Comparison of ENCODE assay signal across 8 cellular contexts in genomic region chr14:24665440-24665991, GRCh38. TPM values are rescaled to one million over a fixed set of nuclear protein-coding genes. Genes with fewer than 3 reads are reported as not detected.
DNase-seq lines count a peak whose midpoint lies in the region; ATAC-seq and TF ChIP-seq lines count a peak whose summit lies in the region.
"Had no signal": no experiment of that assay in that cellular context is flagged by ENCODE, and none has a peak within 500 bp of the region (broad histone marks: within the 10 kb centered on the region; RNA-seq: fewer than 3 reads in every experiment).

No MANE protein-coding gene starts in this region.

- H3K4me3 Mint-ChIP-seq in nephron progenitor cell (no peak overlapping the region), H9 (no peak overlapping the region), GM23338 (no peak overlapping the region)

- peak; percentile 94 for ATAC-seq in GM19025 (IDR thresholded peaks at IDR 0.05; ENCODE audit: low read depth, unreplicated experiment)
- peak; percentile 96 for ATAC-seq in HG02678 (IDR thresholded peaks at IDR 0.05; ENCODE audit: unreplicated experiment)
- ATAC-seq in GM23338 = no peak

- H3K36me3 ChIP-seq in suprapubic skin (no peaks in the 10 kb centered on the region), GM23338 (ENCODE audit: insufficient read depth) (no peaks in the 10 kb centered on the region)

- H2BK5ac ChIP-seq in H9 (ENCODE audit: insufficient read length, low read length) = no peak overlapping the region

- DNase-seq in NOMO-1 treated with DMSO at 0.1 percent for 48 hours (lab: John Stamatoyannopoulos, UW; ENCODE audit: unreplicated experiment) (peak; percentile 78), nephron progenitor cell (no peak), H9 (no peak), suprapubic skin (ENCODE audit: low spot score in 2 of 2) (no peak), GM23338 (ENCODE audit: low spot score) (no peak)

- WGBS in H9 (ENCODE audit: extremely low coverage, insufficient read length, low lambda C conversion rate) = no CpG with 5 or more reads among the region's 4 CpGs
- WGBS in suprapubic skin = 38% methylated on average over 4 of the region's 4 CpGs

- no peaks in the 10 kb centered on the region for H3K9me3 Mint-ChIP-seq in nephron progenitor cell
- peaks cover 0 to 68% of the 10 kb centered on the region in 2 experiments; a peak in 2 of 5 replicates for H3K9me3 Mint-ChIP-seq in H9
- H3K9me3 Mint-ChIP-seq in GM23338 = no peaks in the 10 kb centered on the region

- H4K91ac ChIP-seq in H9 (ENCODE audit: insufficient read length, low read depth, low read length) = no peak overlapping the region

- H3K27me3 ChIP-seq in H9 (ENCODE audit: insufficient read depth, low read length) = no peaks in the 10 kb centered on the region
- H3K27me3 ChIP-seq in suprapubic skin = no peaks in the 10 kb centered on the region
- no peaks in the 10 kb centered on the region for H3K27me3 ChIP-seq in GM23338 (ENCODE audit: insufficient read depth)

- H3K4me2 ChIP-seq in H9 (ENCODE audit: insufficient read depth, insufficient read length, low read length) (no peak overlapping the region), GM23338 (no peak overlapping the region)

- no peak for TF ChIP-seq POLR2A in suprapubic skin (IDR thresholded peaks at IDR 0.05)

- TF ChIP-seq CTCF in nephron progenitor cell (IDR thresholded peaks at IDR 0.05) = no peak
- TF ChIP-seq CTCF in H9 (conservative IDR thresholded peaks at IDR 0.05) = no peak
- no peak for TF ChIP-seq CTCF in suprapubic skin (IDR thresholded peaks at IDR 0.05)
- no peak for TF ChIP-seq CTCF in GM23338 (conservative IDR thresholded peaks at IDR 0.05; ENCODE audit: low read depth in 2 of 2)

- no peaks in the 10 kb centered on the region for H4K20me1 ChIP-seq in H9 (ENCODE audit: control insufficient read depth, insufficient read depth, insufficient read length)
- H4K20me1 ChIP-seq in GM23338 (replicated peaks; ENCODE audit: insufficient read depth) = no peaks in the 10 kb centered on the region

- no peaks in the 10 kb centered on the region for H3F3A ChIP-seq in GM23338 (replicated peaks; ENCODE audit: low read depth)

- H2BK20ac ChIP-seq in H9 (ENCODE audit: low read depth, low read length, poor library complexity, severe bottlenecking) = no peak overlapping the region

- H3K9me2 ChIP-seq in GM23338 (ENCODE audit: insufficient read depth) = peaks cover 12% of the 10 kb centered on the region; the same call in 1 of the 2 replicates

- H3K4me1 Mint-ChIP-seq in nephron progenitor cell (peaks cover 6% of the 10 kb centered on the region), H9 (no peaks in the 10 kb centered on the region), GM23338 (no peaks in the 10 kb centered on the region)

- no peak overlapping the region for H2BK12ac ChIP-seq in H9 (ENCODE audit: insufficient read length, low read depth, low read length)

- H3K14ac ChIP-seq in H9 (ENCODE audit: insufficient read depth, low read length) = no peak overlapping the region

- H3K27ac Mint-ChIP-seq in nephron progenitor cell (peak overlapping the region; percentile 37), H9 (no peak overlapping the region), GM23338 (no peak overlapping the region)

- no peak overlapping the region for H3T11ph ChIP-seq in H9 (ENCODE audit: low read length)

- no peaks in the 10 kb centered on the region for H3K79me2 ChIP-seq in H9 (ENCODE audit: insufficient read depth, low read length)
- no peaks in the 10 kb centered on the region for H3K79me2 ChIP-seq in GM23338 (replicated peaks; ENCODE audit: insufficient read depth)

- no peak overlapping the region for H3K23ac ChIP-seq in H9 (ENCODE audit: insufficient read length, low read depth, low read length)

- H3K18ac ChIP-seq in H9 (ENCODE audit: insufficient read length, low read depth, low read length) = no peak overlapping the region

- no peak overlapping the region for H3K56ac ChIP-seq in H9 (ENCODE audit: insufficient read length, low read depth, low read length)

- H3K9ac ChIP-seq in H9 (ENCODE audit: extremely low read depth, insufficient read length, low read length) = no peak overlapping the region

- no peaks in the 10 kb centered on the region for H3K79me1 ChIP-seq in H9 (ENCODE audit: insufficient read depth, low read depth, low read length, poor library complexity, severe bottlenecking)

- no peak overlapping the region for H2BK120ac ChIP-seq in H9 (ENCODE audit: low read depth, low read length, poor library complexity, severe bottlenecking)

- no peak overlapping the region for H4K8ac ChIP-seq in H9 (replicated peaks; ENCODE audit: insufficient read length, low read depth, low read length)

- H3K4me3 ChIP-seq in suprapubic skin (no peak overlapping the region), GM23338 (no peak overlapping the region)

- H3K27ac ChIP-seq in H9 (ENCODE audit: insufficient read length, low read depth, low read length) (no peak overlapping the region), suprapubic skin (no peak overlapping the region), GM23338 (ENCODE audit: low read depth) (no peak overlapping the region)

- no peak overlapping the region for H2AK5ac ChIP-seq in H9 (ENCODE audit: insufficient read length, low read length)

- H3K4ac ChIP-seq in H9 (ENCODE audit: low read depth, low read length) = no peak overlapping the region

- H2AFZ ChIP-seq in H9 (ENCODE audit: low read length) (no peak overlapping the region), GM23338 (no peak overlapping the region)

- H3K36me3 Mint-ChIP-seq in nephron progenitor cell (ENCODE audit: low read depth) = no peaks in the 10 kb centered on the region
- H3K36me3 Mint-ChIP-seq in H9 (ENCODE audit: insufficient read depth in 1 of 3, low read depth in 3 of 3) = peaks cover 0 to 19% (median 0%) of the 10 kb centered on the region in 3 experiments; a peak in 2 of 7 replicates
- no peaks in the 10 kb centered on the region for H3K36me3 Mint-ChIP-seq in GM23338 (ENCODE audit: low read depth)

- no peak for TF ChIP-seq EP300 in suprapubic skin (IDR thresholded peaks at IDR 0.05)

- H2BK15ac ChIP-seq in H9 (ENCODE audit: low read depth, low read length) = no peak overlapping the region

- H3K27me3 Mint-ChIP-seq in nephron progenitor cell (ENCODE audit: low read depth, poor library complexity) (peaks cover 4% of the 10 kb centered on the region), H9 (ENCODE audit: low read depth) (peaks cover 5% of the 10 kb centered on the region), GM23338 (ENCODE audit: insufficient read depth, low read depth, poor library complexity) (peaks cover 4% of the 10 kb centered on the region)

- no peaks in the 10 kb centered on the region for H3K23me2 ChIP-seq in H9 (ENCODE audit: insufficient read length, low read depth, low read length, poor library complexity, severe bottlenecking)

- H3K9me3 ChIP-seq in H9 (ENCODE audit: control insufficient read depth, low read depth, low read length) = no peaks in the 10 kb centered on the region
- H3K9me3 ChIP-seq in suprapubic skin = no peaks in the 10 kb centered on the region

- H3K4me1 ChIP-seq in H9 (ENCODE audit: insufficient read depth, low read length) = no peaks in the 10 kb centered on the region
- no peaks in the 10 kb centered on the region for H3K4me1 ChIP-seq in suprapubic skin
- no peaks in the 10 kb centered on the region for H3K4me1 ChIP-seq in GM23338 (ENCODE audit: insufficient read depth)

- H4K5ac ChIP-seq in H9 (ENCODE audit: insufficient read length, low read depth, low read length) = no peak overlapping the region

TF ChIP-seq in GM23338, 12 proteins besides CTCF, POLR2A, EP300 and RAD21:
- no peak for TF ChIP-seq ZNF331 (CRISPR knock-in tag; IDR thresholded peaks at IDR 0.05; ENCODE audit: low read depth)

RNA-seq across cellular contexts. Expression of gene GZMB, which starts 31.5 kb away (rescaled TPM):
- not detected in 2 replicates for total RNA-seq in H9 (2021)
- total RNA-seq in suprapubic skin = under 1 TPM in 1 of 4 donors, not detected in 3; 0.72 TPM
- not detected in 2 replicates for total RNA-seq in GM23338 (2014; rRNA removed; shearing (Covaris generic))
- polyA plus RNA-seq in GM23338 (2016; fragmentation: Nextera tagmentation; extraction: Ambion mirVana) = not detected in 2 replicates
- total RNA-seq: dermis microvascular lymphatic vessel endothelial cell had no signal

RNA-seq across cellular contexts. Expression of gene GZMH, which starts 56.0 kb away (rescaled TPM):
- total RNA-seq in H9 (2021) (not detected in 2 replicates), suprapubic skin (not detected)
- not detected in 2 replicates for total RNA-seq in GM23338 (2014; rRNA removed; shearing (Covaris generic))
- not detected in 2 replicates for polyA plus RNA-seq in GM23338 (2016; fragmentation: Nextera tagmentation; extraction: Ambion mirVana)
- total RNA-seq: dermis microvascular lymphatic vessel endothelial cell had no signal
